15 cellular contexts compared by ENCODE assay signal in genomic region chr10:70890917-70891431, GRCh38. TPM values are rescaled to one million over a fixed set of nuclear protein-coding genes. Genes with fewer than 3 reads are reported as not detected.
DNase-seq lines count a peak whose midpoint lies in the region; ATAC-seq and TF ChIP-seq lines count a peak whose summit lies in the region.
"Had no signal": no experiment of that assay in that cellular context is flagged by ENCODE, and none has a peak within 500 bp of the region (broad histone marks: within the 10 kb centered on the region; RNA-seq: fewer than 3 reads in every experiment).

No MANE protein-coding gene starts in this region.

- TF ChIP-seq CTCF in IMR-90 (conservative IDR thresholded peaks at IDR 0.05; ENCODE audit: low read depth, low read length): no peak
- no peak for TF ChIP-seq CTCF in choroid plexus epithelial cell (conservative IDR thresholded peaks at IDR 0.05; ENCODE audit: low read depth, low read length)
- no peak for TF ChIP-seq CTCF in sigmoid colon (IDR thresholded peaks at IDR 0.05)

- CTCF ChIA-PET in IMR-90 (lab: Yijun Ruan, JAX): interaction anchor here (2.8 kb wide), 1 partner anchor 12 kb away, joined by 7 read pairs; no protein-coding TSS in a partner anchor

- in situ Hi-C loops in IMR-90 (cut with MboI; ENCODE audit: low sequenced_read_pairs): no loop called here

- H2AFZ ChIP-seq in IMR-90 (replicated peaks; ENCODE audit: low read length, poor library complexity): peak overlapping the region; percentile 6

- no peaks in the 10 kb centered on the region for H3K79me1 ChIP-seq in IMR-90 (ENCODE audit: low read depth in 1 of 2, low read length in 2 of 2)

- H4K20me1 ChIP-seq in IMR-90 (ENCODE audit: insufficient read depth, low read length): no peaks in the 10 kb centered on the region

- dilution Hi-C loops in IMR-90 (cut with HindIII; ENCODE audit: low sequenced_read_pairs, unreplicated experiment): no loop called here

- WGBS in IMR-90 (ENCODE audit: extremely low coverage in 2 of 2, insufficient read length in 1 of 2), 2 experiments: 50% methylated on average over 1 of the region's 7 CpGs; no CpG with 5 or more reads in 1 of the 2 experiments
- WGBS in sigmoid colon, 2 donors: 85 to 86% methylated on average over 7 of the region's 7 CpGs

- H2AK9ac ChIP-seq in IMR-90 (replicated peaks; ENCODE audit: low read depth, low read length, poor library complexity): no peak overlapping the region

- no peak overlapping the region for H2BK15ac ChIP-seq in IMR-90 (ENCODE audit: low read depth, low read length)

- no peak for ATAC-seq in IMR-90 (ENCODE audit: low read depth)
- ATAC-seq in GM19455 (IDR thresholded peaks at IDR 0.05; ENCODE audit: unreplicated experiment): no peak
- no peak for ATAC-seq in GM21717 (IDR thresholded peaks at IDR 0.05; ENCODE audit: unreplicated experiment)
- ATAC-seq: left colon had no signal

- no peak overlapping the region for H3K56ac ChIP-seq in IMR-90 (ENCODE audit: extremely low read depth, insufficient read depth, low read length)

- H3K9ac ChIP-seq in IMR-90 (ENCODE audit: low read depth, low read length): no peak overlapping the region

- no peak overlapping the region for H3K14ac ChIP-seq in IMR-90 (replicated peaks; ENCODE audit: low read depth, low read length)

- no peak for TF ChIP-seq EP300 in sigmoid colon (IDR thresholded peaks at IDR 0.05)

- H3K4ac ChIP-seq in IMR-90 (ENCODE audit: low read depth, low read length): no peak overlapping the region

- H2BK20ac ChIP-seq in IMR-90 (ENCODE audit: low read depth, low read length): no peak overlapping the region

- no peaks in the 10 kb centered on the region for H3K36me3 ChIP-seq in IMR-90 (ENCODE audit: control insufficient read depth, insufficient read depth, low read length)
- H3K36me3 ChIP-seq in sigmoid colon: no peaks in the 10 kb centered on the region
- H3K36me3 ChIP-seq: HAP-1, SJSA1 had no signal

- H3K27ac ChIP-seq in IMR-90 (ENCODE audit: insufficient read depth, low read length) (no peak overlapping the region), sigmoid colon (no peak overlapping the region)
- H3K27ac ChIP-seq: SJSA1 had no signal

- H3K4me2 ChIP-seq in IMR-90 (ENCODE audit: low read depth, low read length): no peak overlapping the region

- POLR2A ChIA-PET in IMR-90 (lab: Charles Lee; ENCODE audit: unreplicated experiment): no interaction called here

- no peak for DNase-seq in IMR-90
- DNase-seq in choroid plexus epithelial cell (ENCODE audit: low read depth): peak; percentile 16
- DNase-seq in islet precursor cell: peak; percentile 80
- peak; percentile 66 for DNase-seq in sigmoid colon
- DNase-seq in SW 1271 (lab: John Stamatoyannopoulos, UW): no peak
- no peak for DNase-seq in activated CD4-positive, CD25-positive, alpha-beta regulatory T cell treated with anti-CD3 and anti-CD28 coated beads, Interleukin-2, amount 50 U/mL, for 72 hours
- DNase-seq: activated CD4-positive, alpha-beta T cell treated with anti-CD3 and anti-CD28 coated beads for 1 hour; activated effector memory CD4-positive, alpha-beta T cell treated with Interleukin-2 at 50 U/mL for 16 hours; CD4-positive, alpha-beta T cell; left colon; NCI-H446 treated with DMSO at 0.1 percent for 48 hours had no signal

- H2AK5ac ChIP-seq in IMR-90 (ENCODE audit: low read depth, low read length): no peak overlapping the region

- no peak overlapping the region for H3K18ac ChIP-seq in IMR-90 (ENCODE audit: low read depth, low read length)

- H2BK120ac ChIP-seq in IMR-90 (ENCODE audit: low read depth, low read length): no peak overlapping the region

- no peak for TF ChIP-seq POLR2A in IMR-90 (IDR thresholded peaks at IDR 0.05; ENCODE audit: low read depth, low read length)
- no peak for TF ChIP-seq POLR2A in sigmoid colon (IDR thresholded peaks at IDR 0.05)

- no peak overlapping the region for H2BK5ac ChIP-seq in IMR-90 (ENCODE audit: low read depth, low read length, poor library complexity, severe bottlenecking)

- no TSS peak for BruUV-seq in IMR-90 (replicated peaks; lab: Mats Ljungman, UMichigan)

- no peak for TF ChIP-seq RAD21 in IMR-90 (IDR thresholded peaks at IDR 0.05; ENCODE audit: low read length)

- H3K27me3 ChIP-seq in IMR-90 (ENCODE audit: control insufficient read depth, insufficient read depth, low read length): peaks cover 8% of the 10 kb centered on the region; the same call in 1 of the 2 replicates
- H3K27me3 ChIP-seq in sigmoid colon: no peaks in the 10 kb centered on the region
- H3K27me3 ChIP-seq: SJSA1 had no signal

- intact Hi-C loops in IMR-90 (cut with micrococcal nuclease) (no loop called here), sigmoid colon (cut with DNase I) (no loop called here)

- no peak overlapping the region for H3K23ac ChIP-seq in IMR-90 (ENCODE audit: low read depth, low read length)

- H4K91ac ChIP-seq in IMR-90 (ENCODE audit: insufficient read depth, low read depth, low read length): no peak overlapping the region

- H3K4me3 ChIP-seq in IMR-90 (ENCODE audit: insufficient read depth, low read depth, low read length) (no peak overlapping the region), choroid plexus epithelial cell (ENCODE audit: low read depth, low read length) (no peak overlapping the region), sigmoid colon (no peak overlapping the region)
- H3K4me3 ChIP-seq: HAP-1, SJSA1 had no signal

- no peaks in the 10 kb centered on the region; the same call in 1 of the 2 replicates for H3K9me1 ChIP-seq in IMR-90 (ENCODE audit: insufficient read depth, low read length)

- H3K4me1 ChIP-seq in IMR-90 (ENCODE audit: control insufficient read depth, insufficient read depth, low read length): peaks cover 2% of the 10 kb centered on the region; the same call in 1 of the 2 replicates
- peaks cover 0 to 32% (median 20%) of the 10 kb centered on the region in 4 donors for H3K4me1 ChIP-seq in sigmoid colon

- H4K5ac ChIP-seq in IMR-90 (ENCODE audit: low read depth, low read length): no peak overlapping the region

- H3K9me3 ChIP-seq in IMR-90 (ENCODE audit: control insufficient read depth, insufficient read depth, low read length): 0 out of 2 replicates have a peak, but pooled peaks cover 3% of the 10 kb centered on the region
- H3K9me3 ChIP-seq in sigmoid colon: no peaks in the 10 kb centered on the region
- H3K9me3 ChIP-seq: HAP-1, SJSA1 had no signal

- H4K8ac ChIP-seq in IMR-90 (ENCODE audit: low read depth in 2 of 2, low read length in 2 of 2): no peak overlapping the region

TF ChIP-seq in IMR-90, 13 proteins besides CTCF, POLR2A, EP300 and RAD21:
- no peak for TF ChIP-seq USF2 (IDR thresholded peaks at IDR 0.05; ENCODE audit: low read depth, low read length)
- TF ChIP-seq ELK1 (IDR thresholded peaks at IDR 0.05; ENCODE audit: borderline replicate concordance, low read depth, low read length): no peak
- no peak for TF ChIP-seq NFE2L2 (IDR thresholded peaks at IDR 0.05; ENCODE audit: low read depth, low read length)
- TF ChIP-seq MXI1 (IDR thresholded peaks at IDR 0.05; ENCODE audit: borderline replicate concordance, low read depth, low read length): no peak
- TF ChIP-seq MAZ (IDR thresholded peaks at IDR 0.05; ENCODE audit: borderline replicate concordance, low read depth, low read length): no peak
- no peak for TF ChIP-seq BHLHE40 (IDR thresholded peaks at IDR 0.05; ENCODE audit: low read depth, low read length)
- TF ChIP-seq FOS (IDR thresholded peaks at IDR 0.05; ENCODE audit: low read depth, low read length): no peak

RNA-seq across cellular contexts. Expression of gene PCBD1, which starts 2.6 kb away (rescaled TPM):
- total RNA-seq in IMR-90 (2012; rRNA removed) (15.8 and 17.8 TPM in 2 replicates), sigmoid colon (10 to 100 TPM; 82.5 to 98.1 (median 93.1) TPM)
- polyA plus RNA-seq in IMR-90 (2012; rRNA removed) (31.6 and 33.1 TPM in 2 replicates), sigmoid colon (100 to 1,000 TPM; 116 to 135 (median 128) TPM)
- polyA plus RNA-seq in IMR-90 (2012; cell fraction: cytosol; rRNA removed): 21.7 and 49.0 TPM in 2 replicates
- 10.9 and 17.4 TPM in 2 replicates for polyA plus RNA-seq in IMR-90 (2012; cell fraction: nucleus; rRNA removed; ENCODE audit: low replicate concordance)

Comparison
In these comparisons a context has a peak if more than half of its experiments do, and no peak if none do; other contexts are left out.
1. DNase-seq: peak in choroid plexus epithelial cell (single experiment), islet precursor cell (single experiment) and sigmoid colon (single experiment); none in IMR-90 (single experiment), SW 1271 (0 of 2) and activated CD4-positive, CD25-positive, alpha-beta regulatory T cell treated with anti-CD3 and anti-CD28 coated beads, Interleukin-2, amount 50 U/mL, for 72 hours (single experiment).